Comparison of ENCODE assay signal across 2 cellular contexts in the genomic region with DNA sequence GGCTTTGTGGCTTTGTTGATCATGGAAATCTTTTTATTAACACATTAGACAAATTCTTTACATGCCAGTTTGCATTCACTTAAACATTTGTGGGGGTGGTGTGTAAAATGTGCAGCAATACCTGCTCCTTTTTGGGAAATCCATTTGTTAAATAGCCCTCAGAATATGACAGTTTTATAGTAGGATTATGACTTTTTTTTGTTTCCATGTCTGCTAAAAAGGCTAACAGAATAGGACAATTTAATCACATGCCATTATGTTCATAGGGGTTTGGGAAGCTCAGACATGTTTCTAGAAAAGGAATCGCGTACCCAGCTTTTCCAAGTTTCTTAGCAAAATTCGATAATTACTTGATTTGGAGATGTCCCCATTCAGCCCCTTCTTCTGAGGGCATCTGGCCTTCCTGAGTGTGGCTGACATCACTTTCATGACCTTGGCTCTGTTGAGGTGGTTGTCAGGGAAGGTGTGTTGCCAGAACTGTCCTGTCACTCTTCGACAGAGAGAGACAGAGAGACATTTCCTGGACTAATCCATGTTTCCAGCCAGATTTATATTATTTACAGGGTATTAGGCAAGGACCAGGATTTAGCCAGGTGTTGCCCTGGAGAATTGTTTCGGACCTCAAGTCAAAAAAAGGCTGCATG.
TF ChIP-seq lines count a peak whose summit lies in the region.

No MANE protein-coding gene starts in this region.

TF ChIP-seq in GM23338, 12 proteins besides CTCF, POLR2A, EP300 and RAD21 (continued from another document and continues in another):
- TF ChIP-seq, protein P1, sequence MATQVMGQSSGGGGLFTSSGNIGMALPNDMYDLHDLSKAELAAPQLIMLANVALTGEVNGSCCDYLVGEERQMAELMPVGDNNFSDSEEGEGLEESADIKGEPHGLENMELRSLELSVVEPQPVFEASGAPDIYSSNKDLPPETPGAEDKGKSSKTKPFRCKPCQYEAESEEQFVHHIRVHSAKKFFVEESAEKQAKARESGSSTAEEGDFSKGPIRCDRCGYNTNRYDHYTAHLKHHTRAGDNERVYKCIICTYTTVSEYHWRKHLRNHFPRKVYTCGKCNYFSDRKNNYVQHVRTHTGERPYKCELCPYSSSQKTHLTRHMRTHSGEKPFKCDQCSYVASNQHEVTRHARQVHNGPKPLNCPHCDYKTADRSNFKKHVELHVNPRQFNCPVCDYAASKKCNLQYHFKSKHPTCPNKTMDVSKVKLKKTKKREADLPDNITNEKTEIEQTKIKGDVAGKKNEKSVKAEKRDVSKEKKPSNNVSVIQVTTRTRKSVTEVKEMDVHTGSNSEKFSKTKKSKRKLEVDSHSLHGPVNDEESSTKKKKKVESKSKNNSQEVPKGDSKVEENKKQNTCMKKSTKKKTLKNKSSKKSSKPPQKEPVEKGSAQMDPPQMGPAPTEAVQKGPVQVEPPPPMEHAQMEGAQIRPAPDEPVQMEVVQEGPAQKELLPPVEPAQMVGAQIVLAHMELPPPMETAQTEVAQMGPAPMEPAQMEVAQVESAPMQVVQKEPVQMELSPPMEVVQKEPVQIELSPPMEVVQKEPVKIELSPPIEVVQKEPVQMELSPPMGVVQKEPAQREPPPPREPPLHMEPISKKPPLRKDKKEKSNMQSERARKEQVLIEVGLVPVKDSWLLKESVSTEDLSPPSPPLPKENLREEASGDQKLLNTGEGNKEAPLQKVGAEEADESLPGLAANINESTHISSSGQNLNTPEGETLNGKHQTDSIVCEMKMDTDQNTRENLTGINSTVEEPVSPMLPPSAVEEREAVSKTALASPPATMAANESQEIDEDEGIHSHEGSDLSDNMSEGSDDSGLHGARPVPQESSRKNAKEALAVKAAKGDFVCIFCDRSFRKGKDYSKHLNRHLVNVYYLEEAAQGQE (IDR thresholded peaks at IDR 0.05; ENCODE audit: unreplicated experiment) = no peak
- TF ChIP-seq POLR2AphosphoS5 (IDR thresholded peaks at IDR 0.05; ENCODE audit: low read depth) = no peak
- TF ChIP-seq STAT1 (IDR thresholded peaks at IDR 0.05; ENCODE audit: unreplicated experiment) = no peak
- TF ChIP-seq ZNF331 (CRISPR knock-in tag; IDR thresholded peaks at IDR 0.05; ENCODE audit: low read depth) = no peak
- TF ChIP-seq ETS1 (IDR thresholded peaks at IDR 0.05) = no peak
- no peak for TF ChIP-seq CREB1 (CRISPR knock-in tag; IDR thresholded peaks at IDR 0.05; ENCODE audit: low read depth)
- no peak for TF ChIP-seq EZH2phosphoT487 (IDR thresholded peaks at IDR 0.05; ENCODE audit: unreplicated experiment)
- no peak for TF ChIP-seq NANOG (IDR thresholded peaks at IDR 0.05; ENCODE audit: borderline replicate concordance)

TF ChIP-seq in WTC11, 78 proteins besides CTCF, POLR2A, EP300 and RAD21 (continued from another document):
- TF ChIP-seq, protein P2, sequence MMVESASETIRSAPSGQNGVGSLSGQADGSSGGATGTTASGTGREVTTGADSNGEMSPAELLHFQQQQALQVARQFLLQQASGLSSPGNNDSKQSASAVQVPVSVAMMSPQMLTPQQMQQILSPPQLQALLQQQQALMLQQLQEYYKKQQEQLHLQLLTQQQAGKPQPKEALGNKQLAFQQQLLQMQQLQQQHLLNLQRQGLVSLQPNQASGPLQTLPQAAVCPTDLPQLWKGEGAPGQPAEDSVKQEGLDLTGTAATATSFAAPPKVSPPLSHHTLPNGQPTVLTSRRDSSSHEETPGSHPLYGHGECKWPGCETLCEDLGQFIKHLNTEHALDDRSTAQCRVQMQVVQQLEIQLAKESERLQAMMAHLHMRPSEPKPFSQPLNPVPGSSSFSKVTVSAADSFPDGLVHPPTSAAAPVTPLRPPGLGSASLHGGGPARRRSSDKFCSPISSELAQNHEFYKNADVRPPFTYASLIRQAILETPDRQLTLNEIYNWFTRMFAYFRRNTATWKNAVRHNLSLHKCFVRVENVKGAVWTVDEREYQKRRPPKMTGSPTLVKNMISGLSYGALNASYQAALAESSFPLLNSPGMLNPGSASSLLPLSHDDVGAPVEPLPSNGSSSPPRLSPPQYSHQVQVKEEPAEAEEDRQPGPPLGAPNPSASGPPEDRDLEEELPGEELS (CRISPR knock-in tag; IDR thresholded peaks at IDR 0.05) = no peak
- TF ChIP-seq NR1H2 (CRISPR knock-in tag; IDR thresholded peaks at IDR 0.05) (no peak), SOX15 (CRISPR knock-in tag; IDR thresholded peaks at IDR 0.05) (no peak), OVOL2 (CRISPR knock-in tag; IDR thresholded peaks at IDR 0.05; ENCODE audit: borderline replicate concordance) (no peak), MLX (CRISPR knock-in tag; IDR thresholded peaks at IDR 0.05) (no peak), ZNF396 (CRISPR knock-in tag; IDR thresholded peaks at IDR 0.05; ENCODE audit: borderline replicate concordance) (no peak), TCF7 (CRISPR knock-in tag; IDR thresholded peaks at IDR 0.05; ENCODE audit: low read depth) (no peak), ZSCAN18 (CRISPR knock-in tag; IDR thresholded peaks at IDR 0.05) (no peak), ZNF121 (CRISPR knock-in tag; IDR thresholded peaks at IDR 0.05) (no peak), TEAD1 (CRISPR knock-in tag; IDR thresholded peaks at IDR 0.05) (no peak), ETV6 (CRISPR knock-in tag; IDR thresholded peaks at IDR 0.05) (no peak), NFATC4 (CRISPR knock-in tag; IDR thresholded peaks at IDR 0.05) (no peak), SMAD4 (CRISPR knock-in tag; IDR thresholded peaks at IDR 0.05) (no peak)
